ENCODE assay signal across 24 cellular contexts in genomic region chr12:109504068-109504467, GRCh38. TPM values are rescaled to one million over a fixed set of nuclear protein-coding genes. Genes with fewer than 3 reads are reported as not detected.
A peak's percentile ranks its signal among the peaks of the same experiment; 100 is the strongest.
DNase-seq lines count a peak whose midpoint lies in the region; ATAC-seq and TF ChIP-seq lines count a peak whose summit lies in the region.
"Had no signal": no experiment of that assay in that cellular context is flagged by ENCODE, and none has a peak within 500 bp of the region (broad histone marks: within the 10 kb centered on the region; RNA-seq: fewer than 3 reads in every experiment).

No MANE protein-coding gene starts in this region.

- ATAC-seq in activated CD4-positive, alpha-beta T cell treated with anti-CD3 and anti-CD28 coated beads for 36 hours: no peak
- ATAC-seq in HG02852 (IDR thresholded peaks at IDR 0.05; ENCODE audit: unreplicated experiment): no peak
- ATAC-seq in naive thymus-derived CD8-positive, alpha-beta T cell: no peak
- ATAC-seq: activated naive CD4-positive, alpha-beta T cell treated with anti-CD3 and anti-CD28 coated beads, Interleukin-2, amount 50 U/mL, for 72 hours; foreskin keratinocyte; heart right ventricle; left cardiac atrium had no signal

- peak overlapping the region; percentile 9 for H3K27ac Mint-ChIP-seq in activated CD4-positive, alpha-beta T cell treated with anti-CD3 and anti-CD28 coated beads for 36 hours
- peak overlapping the region; percentile 51 for H3K27ac Mint-ChIP-seq in neural crest cell (ENCODE audit: unreplicated experiment)
- no peak overlapping the region for H3K27ac Mint-ChIP-seq in naive thymus-derived CD8-positive, alpha-beta T cell
- H3K27ac Mint-ChIP-seq: activated CD4-positive, alpha-beta T cell treated with anti-CD3 and anti-CD28 coated beads, Interleukin-2, amount 10 ng/mL, durations not matched to agents 7 days and 5 days; activated T-helper 2 cell treated with anti-CD3 and anti-CD28 coated beads, Interferon-gamma antibody, Interleukin-2, Interleukin-4, amounts not matched to agents 10 μg/mL and 5 μg/mL and 100 μg/mL, durations not matched to agents 14 hours and 24 hours and 36 hours; type B pancreatic cell had no signal

- CTCF ChIA-PET in activated CD4-positive, alpha-beta T cell treated with anti-CD3 and anti-CD28 coated beads for 36 hours (lab: Charles Lee): interaction anchor here (0.6 to 0.9 kb wide), 2 partner anchors 94 to 206 kb away, joined by 3 to 4 read pairs; no protein-coding TSS in a partner anchor
- CTCF ChIA-PET in HEK293 (lab: Yijun Ruan, JAX): interaction anchor here (0.7 to 1.4 kb wide), 4 partner anchors 14 to 76 kb away, joined by 3 to 4 read pairs (median 4); no protein-coding TSS in a partner anchor

- H3K9me3 ChIP-seq in HEK293 (ENCODE audit: control insufficient read depth, insufficient read depth, low read depth, low read length): no peaks in the 10 kb centered on the region
- H3K9me3 ChIP-seq: heart right ventricle had no signal

- TF ChIP-seq CTCF in HEK293 (tag by site-specific recombination; IDR thresholded peaks at IDR 0.05): no peak
- TF ChIP-seq CTCF in neural crest cell (conservative IDR thresholded peaks at IDR 0.05): no peak

- H3K36me3 Mint-ChIP-seq in activated CD4-positive, alpha-beta T cell treated with anti-CD3 and anti-CD28 coated beads for 36 hours (ENCODE audit: low read depth): peaks cover 36% of the 10 kb centered on the region
- peaks cover 8% of the 10 kb centered on the region for H3K36me3 Mint-ChIP-seq in neural crest cell (ENCODE audit: low read depth)
- peaks cover 9 to 98% (median 33%) of the 10 kb centered on the region in 3 donors for H3K36me3 Mint-ChIP-seq in naive thymus-derived CD8-positive, alpha-beta T cell

- H3K4me3 ChIP-seq in HEK293 (ENCODE audit: low read depth, low read length): no peak overlapping the region
- H3K4me3 ChIP-seq: heart right ventricle had no signal

- DNase-seq in activated CD4-positive, alpha-beta T cell treated with anti-CD3 and anti-CD28 coated beads for 36 hours: no peak
- no peak for DNase-seq in activated CD4-positive, alpha-beta T cell treated with anti-CD3 and anti-CD28 coated beads, Interleukin-2, amount 50 U/mL, for 48 hours
- DNase-seq in neural crest cell (ENCODE audit: low read depth, low spot score): no peak
- no peak for DNase-seq in naive thymus-derived CD8-positive, alpha-beta T cell
- no peak for DNase-seq in HUDEP-2 (lab: John Stamatoyannopoulos, UW; ENCODE audit: unreplicated experiment in 76 of 76)
- DNase-seq: activated CD4-positive, alpha-beta T cell treated with anti-CD3 and anti-CD28 coated beads, Interleukin-2, amount 10 ng/mL, durations not matched to agents 7 days and 5 days; activated CD8-positive, alpha-beta memory T cell treated with anti-CD3 and anti-CD28 coated beads, Interleukin-2, amount 50 U/mL, for 4 hours; effector memory CD4-positive, alpha-beta T cell; foreskin keratinocyte; heart right ventricle; KBM-7; left cardiac atrium; NCI-H1930; NCI-H524 treated with DMSO at 0.1 percent for 48 hours; nucleus accumbens; stimulated activated CD8-positive, alpha-beta memory T cell treated with anti-CD3 and anti-CD28 coated beads, Interleukin-4, amount 100 ng/mL, for 48 hours had no signal

- H3K4me1 Mint-ChIP-seq in activated CD4-positive, alpha-beta T cell treated with anti-CD3 and anti-CD28 coated beads for 36 hours: no peaks in the 10 kb centered on the region
- no peaks in the 10 kb centered on the region for H3K4me1 Mint-ChIP-seq in neural crest cell
- peaks cover 0 to 5% (median 0%) of the 10 kb centered on the region in 4 donors for H3K4me1 Mint-ChIP-seq in naive thymus-derived CD8-positive, alpha-beta T cell
- H3K4me1 Mint-ChIP-seq: CD14-positive monocyte had no signal

- no peaks in the 10 kb centered on the region for H3K27me3 Mint-ChIP-seq in activated CD4-positive, alpha-beta T cell treated with anti-CD3 and anti-CD28 coated beads for 36 hours
- no peaks in the 10 kb centered on the region for H3K27me3 Mint-ChIP-seq in neural crest cell (ENCODE audit: low read depth)
- no peaks in the 10 kb centered on the region for H3K27me3 Mint-ChIP-seq in naive thymus-derived CD8-positive, alpha-beta T cell
- H3K27me3 Mint-ChIP-seq: activated CD4-positive, alpha-beta T cell treated with anti-CD3 and anti-CD28 coated beads, Interleukin-2, amount 10 ng/mL, durations not matched to agents 7 days and 5 days; type B pancreatic cell had no signal

- H3K27ac ChIP-seq in HEK293 (ENCODE audit: extremely low read depth, low read depth, low read length) (no peak overlapping the region), angular gyrus (ENCODE audit: low read depth, low read length) (peak overlapping the region; percentile 96)
- H3K27ac ChIP-seq: foreskin keratinocyte, heart right ventricle, VCaP had no signal

- H3K4me1 ChIP-seq in HEK293 (ENCODE audit: control insufficient read depth, insufficient read depth, low read length): no peaks in the 10 kb centered on the region
- H3K4me1 ChIP-seq: foreskin keratinocyte, heart right ventricle had no signal

- POLR2A ChIA-PET in activated CD4-positive, alpha-beta T cell treated with anti-CD3 and anti-CD28 coated beads for 36 hours (lab: Charles Lee): no interaction called here
- POLR2A ChIA-PET in HEK293 (lab: Yijun Ruan, JAX): interaction anchor here (0.6 kb wide), 1 partner anchor 387 kb away, joined by 3 read pairs; no protein-coding TSS in a partner anchor
- POLR2A ChIA-PET in naive thymus-derived CD8-positive, alpha-beta T cell (lab: Charles Lee): no interaction called here

- H3K9me3 Mint-ChIP-seq in activated CD4-positive, alpha-beta T cell treated with anti-CD3 and anti-CD28 coated beads for 36 hours (ENCODE audit: low read depth): no peaks in the 10 kb centered on the region
- H3K9me3 Mint-ChIP-seq in neural crest cell: no peaks in the 10 kb centered on the region
- H3K9me3 Mint-ChIP-seq in naive thymus-derived CD8-positive, alpha-beta T cell: no peaks in the 10 kb centered on the region
- H3K9me3 Mint-ChIP-seq: activated CD4-positive, alpha-beta T cell treated with anti-CD3 and anti-CD28 coated beads, Interleukin-2, amount 10 ng/mL, durations not matched to agents 7 days and 5 days; activated naive CD4-positive, alpha-beta T cell treated with anti-CD3 and anti-CD28 coated beads, Interleukin-2, amount 50 U/mL, for 72 hours; activated T-helper 2 cell treated with anti-CD3 and anti-CD28 coated beads, Interferon-gamma antibody, Interleukin-2, Interleukin-4, amounts not matched to agents 10 μg/mL and 5 μg/mL and 100 μg/mL, durations not matched to agents 14 hours and 24 hours and 36 hours; CD14-positive monocyte; type B pancreatic cell had no signal

- H3K4me3 Mint-ChIP-seq in activated CD4-positive, alpha-beta T cell treated with anti-CD3 and anti-CD28 coated beads for 36 hours: no peak overlapping the region
- H3K4me3 Mint-ChIP-seq in neural crest cell: no peak overlapping the region
- no peak overlapping the region for H3K4me3 Mint-ChIP-seq in naive thymus-derived CD8-positive, alpha-beta T cell
- H3K4me3 Mint-ChIP-seq: activated CD4-positive, alpha-beta T cell treated with anti-CD3 and anti-CD28 coated beads, Interleukin-2, amount 10 ng/mL, durations not matched to agents 7 days and 5 days; CD14-positive monocyte; type B pancreatic cell had no signal

- peaks cover 26 to 90% of the 10 kb centered on the region in 2 experiments for H3K36me3 ChIP-seq in HEK293 (ENCODE audit: control insufficient read depth in 2 of 2, insufficient read depth in 1 of 2, low read length in 2 of 2)

- intact Hi-C loops in activated CD4-positive, alpha-beta T cell treated with anti-CD3 and anti-CD28 coated beads for 36 hours (cut with DNase I, micrococcal nuclease): no loop called here

TF ChIP-seq in HEK293, 187 proteins besides CTCF, POLR2A, EP300 and RAD21:
- no peak for TF ChIP-seq WT1 (tag by site-specific recombination; IDR thresholded peaks at IDR 0.05)
- TF ChIP-seq PRDM10 (tag by site-specific recombination; IDR thresholded peaks at IDR 0.05): peak; percentile 95
- no peak for TF ChIP-seq ZNF623 (tag by site-specific recombination; IDR thresholded peaks at IDR 0.05)
- peak; percentile 77 for TF ChIP-seq GLIS1 (tag by site-specific recombination; IDR thresholded peaks at IDR 0.05)
- 0 out of 2 replicates have a peak, but pooled peaks have one; percentile 32 for TF ChIP-seq ZNF544 (tag by site-specific recombination; IDR thresholded peaks at IDR 0.05)

RNA-seq across cellular contexts. Expression of gene UBE3B, which starts 26.6 kb away (rescaled TPM):
- 10 to 100 TPM; 25.7 to 27.2 TPM for total RNA-seq in activated CD4-positive, alpha-beta T cell treated with anti-CD3 and anti-CD28 coated beads for 36 hours
- total RNA-seq in neural crest cell: 35.9 and 38.7 TPM in 2 replicates
- 10 to 100 TPM; 46.9 to 48.7 TPM for total RNA-seq in naive thymus-derived CD8-positive, alpha-beta T cell
- polyA plus RNA-seq in naive thymus-derived CD8-positive, alpha-beta T cell: 10 to 100 TPM; 14.0 to 19.4 (median 17.1) TPM

RNA-seq across cellular contexts. Expression of gene KCTD10, which starts 27.0 kb away (rescaled TPM):
- 10 to 100 TPM; 42.0 to 46.3 TPM for total RNA-seq in activated CD4-positive, alpha-beta T cell treated with anti-CD3 and anti-CD28 coated beads for 36 hours
- total RNA-seq in neural crest cell: 58.4 and 66.4 TPM in 2 replicates
- 10 to 100 TPM; 25.8 to 30.0 TPM for total RNA-seq in naive thymus-derived CD8-positive, alpha-beta T cell
- polyA plus RNA-seq in naive thymus-derived CD8-positive, alpha-beta T cell: 10 to 100 TPM; 16.3 to 21.6 (median 20.0) TPM

Comparison
In these comparisons a context has a peak if more than half of its experiments do, and no peak if none do; other contexts are left out.
1. H3K27ac Mint-ChIP-seq: peak in activated CD4-positive, alpha-beta T cell treated with anti-CD3 and anti-CD28 coated beads for 36 hours (single experiment) and neural crest cell (single experiment); none in naive thymus-derived CD8-positive, alpha-beta T cell (0 of 10).